In the genomic region with DNA sequence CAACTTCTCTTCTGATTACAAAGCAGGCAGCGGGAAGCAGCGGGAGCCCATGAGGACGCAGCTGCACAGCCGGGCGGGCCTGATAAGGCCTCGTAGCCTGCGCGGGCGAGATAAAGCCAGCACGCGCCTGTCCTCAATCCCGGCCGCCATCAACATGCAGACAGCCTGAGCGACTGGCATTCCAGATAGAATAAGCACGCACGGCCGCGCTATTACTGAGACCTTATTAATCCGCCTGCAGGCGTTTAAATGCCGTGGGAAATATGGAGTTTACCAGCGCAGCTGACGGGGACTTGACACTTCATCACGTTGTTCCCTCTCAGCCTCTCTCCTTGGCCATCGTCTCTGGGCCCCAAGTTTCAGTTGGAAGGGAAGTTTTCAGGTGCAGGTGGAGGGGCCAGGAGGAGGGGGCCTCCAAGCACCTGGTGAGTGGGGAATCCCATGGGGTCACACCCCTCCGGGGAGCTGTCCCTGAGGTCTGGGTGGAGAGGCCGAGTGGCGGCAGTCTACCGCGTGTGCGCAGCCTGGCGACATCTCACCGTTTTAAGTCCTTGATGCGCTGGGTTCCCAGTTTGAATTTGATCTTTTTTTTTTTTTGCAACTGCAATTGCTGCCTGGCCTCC, we compare ENCODE assay signal across 1 cellular context.
TF ChIP-seq lines count a peak whose summit lies in the region.

No MANE protein-coding gene starts in this region.

TF ChIP-seq in K562, 482 proteins besides CTCF, POLR2A, EP300 and RAD21 (continued from another document and continues in another):
- TF ChIP-seq ZNF512 (tag; IDR thresholded peaks at IDR 0.05) (no peak), FOXJ3 (CRISPR knock-in tag; IDR thresholded peaks at IDR 0.05) (no peak), ZBTB2 (IDR thresholded peaks at IDR 0.05) (peak; percentile 35; the same call in 1 of the 2 replicates), NBN (IDR thresholded peaks at IDR 0.05; ENCODE audit: low read depth) (peak; percentile 95), ATF6 (CRISPR knock-in tag; IDR thresholded peaks at IDR 0.05) (0 out of 2 replicates have a peak, but pooled peaks have one; percentile 69), PHF21A (IDR thresholded peaks at IDR 0.05; ENCODE audit: borderline replicate concordance, low read depth) (peak; percentile 95), ZNF41 (CRISPR knock-in tag; conservative IDR thresholded peaks at IDR 0.05) (peak; percentile 88), MCM2 (IDR thresholded peaks at IDR 0.05; ENCODE audit: low read depth) (no peak), ZNF583 (CRISPR knock-in tag; IDR thresholded peaks at IDR 0.05) (peak; percentile 95), EZH2 (IDR thresholded peaks at IDR 0.05; ENCODE audit: borderline replicate concordance, low read depth, low read length) (peak; percentile 71; the same call in 1 of the 2 replicates), PHF20 (IDR thresholded peaks at IDR 0.05; ENCODE audit: partially characterized antibody) (peak; percentile 79), SRSF7 (optimal IDR thresholded peaks at IDR 0.05; ENCODE audit: low read depth, low read length) (no peak), XRCC5 (IDR thresholded peaks at IDR 0.05; ENCODE audit: low read depth, low read length) (peak; percentile 68; the same call in 1 of the 2 replicates), PHB (CRISPR knock-in tag; IDR thresholded peaks at IDR 0.05) (no peak), ZNF134 (CRISPR knock-in tag; conservative IDR thresholded peaks at IDR 0.05) (peak; percentile 75), JUND (IDR thresholded peaks at IDR 0.05; ENCODE audit: borderline replicate concordance, low read depth, low read length) (peak; percentile 85), JUND (tag; IDR thresholded peaks at IDR 0.05; ENCODE audit: borderline replicate concordance, low read depth, low read length) (peak; percentile 49; the same call in 1 of the 3 replicates), ZSCAN29 (IDR thresholded peaks at IDR 0.05) (no peak), ZKSCAN1 (IDR thresholded peaks at IDR 0.05; ENCODE audit: low read depth, low read length) (peak; percentile 84), TAF1 (IDR thresholded peaks at IDR 0.05; ENCODE audit: control insufficient read depth, extremely low read depth, insufficient read depth, low read length, severe bottlenecking) (peak; percentile 78), MEF2D (tag; conservative IDR thresholded peaks at IDR 0.05; ENCODE audit: low read depth) (peak; percentile 85; the same call in 1 of the 2 replicates), CREM (IDR thresholded peaks at IDR 0.05; ENCODE audit: low read depth) (peak; percentile 93), C11orf30 (IDR thresholded peaks at IDR 0.05; ENCODE audit: low read depth) (no peak), FOXM1 (IDR thresholded peaks at IDR 0.05; ENCODE audit: low read depth) (peak; percentile 98), FOXM1 (CRISPR knock-in tag; IDR thresholded peaks at IDR 0.05; ENCODE audit: low read depth) (no peak), ILF3 (IDR thresholded peaks at IDR 0.05; ENCODE audit: borderline replicate concordance) (no peak), FOXK1 (CRISPR knock-in tag; IDR thresholded peaks at IDR 0.05; ENCODE audit: borderline replicate concordance) (no peak; the same call in 1 of the 2 replicates), TGIF2 (CRISPR knock-in tag; IDR thresholded peaks at IDR 0.05) (0 out of 2 replicates have a peak, but pooled peaks have one; percentile 36), MAFK (IDR thresholded peaks at IDR 0.05; ENCODE audit: low read length) (peak; percentile 46; the same call in 1 of the 2 replicates), ZNF511 (CRISPR knock-in tag; IDR thresholded peaks at IDR 0.05) (peak; percentile 75; the same call in 1 of the 2 replicates), MEIS2 (IDR thresholded peaks at IDR 0.05; ENCODE audit: partially characterized antibody) (peak; percentile 95), POLR2G (IDR thresholded peaks at IDR 0.05; ENCODE audit: low read depth, low read length) (no peak), NELFE (IDR thresholded peaks at IDR 0.05; ENCODE audit: insufficient read depth, insufficient read length) (no peak), TFE3 (CRISPR knock-in tag; IDR thresholded peaks at IDR 0.05) (peak; percentile 57), TEAD2 (tag; IDR thresholded peaks at IDR 0.05) (peak; percentile 95), HDAC2 (IDR thresholded peaks at IDR 0.05) (peak; percentile 97), MCM3 (IDR thresholded peaks at IDR 0.05) (no peak), ZNF445 (CRISPR knock-in tag; IDR thresholded peaks at IDR 0.05; ENCODE audit: low read depth) (peak; percentile 86), CBFA2T2 (conservative IDR thresholded peaks at IDR 0.05) (peak; percentile 100), SPI1 (IDR thresholded peaks at IDR 0.05; ENCODE audit: borderline replicate concordance, low read depth, low read length) (no peak), BRF1 (IDR thresholded peaks at IDR 0.05; ENCODE audit: borderline replicate concordance, extremely low read depth, insufficient read length) (no peak), ZNF347 (CRISPR knock-in tag; IDR thresholded peaks at IDR 0.05; ENCODE audit: low read depth) (no peak), GABPB1 (CRISPR knock-in tag; IDR thresholded peaks at IDR 0.05) (peak; percentile 69; the same call in 1 of the 2 replicates), SIN3A (IDR thresholded peaks at IDR 0.05; ENCODE audit: borderline replicate concordance in 2 of 2, control insufficient read depth in 1 of 2, low read depth in 2 of 2, low read length in 2 of 2) (peak in 1 of 2 experiments; percentile 70; a peak in 2 of 4 replicates), CTBP1 (IDR thresholded peaks at IDR 0.05; ENCODE audit: borderline replicate concordance) (peak; percentile 88), THAP12 (CRISPR knock-in tag; IDR thresholded peaks at IDR 0.05) (no peak), ETS2 (tag; IDR thresholded peaks at IDR 0.05; ENCODE audit: borderline replicate concordance, poor library complexity, severe bottlenecking) (no peak), ZNF212 (CRISPR knock-in tag; IDR thresholded peaks at IDR 0.05) (peak; percentile 78; the same call in 1 of the 2 replicates), DEAF1 (CRISPR knock-in tag; IDR thresholded peaks at IDR 0.05) (peak; percentile 61; the same call in 1 of the 2 replicates), ZNF668 (CRISPR knock-in tag; IDR thresholded peaks at IDR 0.05) (peak; percentile 89; the same call in 1 of the 2 replicates)
- TF ChIP-seq, protein P1, sequence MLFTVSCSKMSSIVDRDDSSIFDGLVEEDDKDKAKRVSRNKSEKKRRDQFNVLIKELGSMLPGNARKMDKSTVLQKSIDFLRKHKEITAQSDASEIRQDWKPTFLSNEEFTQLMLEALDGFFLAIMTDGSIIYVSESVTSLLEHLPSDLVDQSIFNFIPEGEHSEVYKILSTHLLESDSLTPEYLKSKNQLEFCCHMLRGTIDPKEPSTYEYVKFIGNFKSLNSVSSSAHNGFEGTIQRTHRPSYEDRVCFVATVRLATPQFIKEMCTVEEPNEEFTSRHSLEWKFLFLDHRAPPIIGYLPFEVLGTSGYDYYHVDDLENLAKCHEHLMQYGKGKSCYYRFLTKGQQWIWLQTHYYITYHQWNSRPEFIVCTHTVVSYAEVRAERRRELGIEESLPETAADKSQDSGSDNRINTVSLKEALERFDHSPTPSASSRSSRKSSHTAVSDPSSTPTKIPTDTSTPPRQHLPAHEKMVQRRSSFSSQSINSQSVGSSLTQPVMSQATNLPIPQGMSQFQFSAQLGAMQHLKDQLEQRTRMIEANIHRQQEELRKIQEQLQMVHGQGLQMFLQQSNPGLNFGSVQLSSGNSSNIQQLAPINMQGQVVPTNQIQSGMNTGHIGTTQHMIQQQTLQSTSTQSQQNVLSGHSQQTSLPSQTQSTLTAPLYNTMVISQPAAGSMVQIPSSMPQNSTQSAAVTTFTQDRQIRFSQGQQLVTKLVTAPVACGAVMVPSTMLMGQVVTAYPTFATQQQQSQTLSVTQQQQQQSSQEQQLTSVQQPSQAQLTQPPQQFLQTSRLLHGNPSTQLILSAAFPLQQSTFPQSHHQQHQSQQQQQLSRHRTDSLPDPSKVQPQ (CRISPR knock-in tag; IDR thresholded peaks at IDR 0.05; ENCODE audit: borderline replicate concordance), result peak; percentile 81; the same call in 1 of the 2 replicates
- TF ChIP-seq, protein P2, sequence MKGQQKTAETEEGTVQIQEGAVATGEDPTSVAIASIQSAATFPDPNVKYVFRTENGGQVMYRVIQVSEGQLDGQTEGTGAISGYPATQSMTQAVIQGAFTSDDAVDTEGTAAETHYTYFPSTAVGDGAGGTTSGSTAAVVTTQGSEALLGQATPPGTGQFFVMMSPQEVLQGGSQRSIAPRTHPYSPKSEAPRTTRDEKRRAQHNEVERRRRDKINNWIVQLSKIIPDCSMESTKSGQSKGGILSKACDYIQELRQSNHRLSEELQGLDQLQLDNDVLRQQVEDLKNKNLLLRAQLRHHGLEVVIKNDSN (CRISPR knock-in tag; IDR thresholded peaks at IDR 0.05), result peak; percentile 87
